In the genomic region with DNA sequence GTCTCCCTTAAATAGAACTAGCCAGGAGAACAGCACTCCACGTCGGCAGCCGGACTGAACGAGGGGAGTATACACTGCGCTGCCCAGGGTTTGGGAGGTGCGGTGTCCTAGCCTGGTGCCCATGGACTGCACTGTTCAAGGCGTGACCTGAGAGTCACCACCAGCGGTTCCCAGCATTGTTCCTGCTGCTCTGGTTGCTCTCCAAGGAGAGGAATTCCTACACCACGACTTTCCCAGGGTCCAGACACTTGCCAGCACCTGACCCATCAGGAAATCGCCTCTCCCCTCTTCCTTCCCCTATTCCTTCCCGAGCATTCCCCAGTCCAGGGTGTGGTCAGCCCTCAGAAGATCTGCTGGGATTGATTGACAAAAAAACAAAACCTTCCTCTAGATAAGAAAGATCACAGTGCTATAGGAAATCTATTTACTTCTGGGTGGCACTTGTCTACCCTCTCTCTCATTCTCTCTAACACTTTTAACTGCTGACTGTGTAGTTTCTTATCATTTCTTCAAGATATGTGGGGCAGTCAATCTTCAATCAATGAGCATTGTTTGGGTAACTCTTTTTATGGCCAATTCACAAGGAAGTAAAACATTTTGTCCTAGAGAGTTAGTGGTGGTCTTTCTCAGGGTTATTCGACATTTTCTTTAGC, we compare ENCODE assay signal across 15 cellular contexts.
DNase-seq lines count a peak whose midpoint lies in the region; ATAC-seq, FAIRE-seq and TF ChIP-seq lines count a peak whose summit lies in the region.
"Had no signal": no experiment of that assay in that cellular context is flagged by ENCODE, and none has a peak within 500 bp of the region (broad histone marks: within the 10 kb centered on the region; RNA-seq: fewer than 3 reads in every experiment).

No MANE protein-coding gene starts in this region.

- no peaks in the 10 kb centered on the region for H4K20me1 ChIP-seq in hepatocyte (ENCODE audit: insufficient read depth, poor library complexity, severe bottlenecking)

- no peak overlapping the region for H3K27ac Mint-ChIP-seq in chondrocyte (ENCODE audit: unreplicated experiment)
- H3K27ac Mint-ChIP-seq: T-helper 17 cell had no signal

- TF ChIP-seq CTCF in chondrocyte (IDR thresholded peaks at IDR 0.05) (no peak), kidney (IDR thresholded peaks at IDR 0.05; ENCODE audit: borderline replicate concordance, extremely low read depth, insufficient read depth) (no peak), gastrocnemius medialis (IDR thresholded peaks at IDR 0.05 in 4 of 5, conservative IDR thresholded peaks at IDR 0.05 in 1 of 5) (no peak), hepatocyte (IDR thresholded peaks at IDR 0.05; ENCODE audit: poor library complexity) (no peak)

- in situ Hi-C loops in gastrocnemius medialis (cut with MboI; ENCODE audit: low sequenced_read_pairs in 4 of 4): loop anchor here in 3 of 4 donors (5.0 to 25.0 kb wide), 6 partner anchors 268 to 682 kb away; partner anchors contain the start of gene PLK2 (in 1 of the 3)

- no peak overlapping the region for H3K9ac ChIP-seq in kidney (ENCODE audit: low read length in 2 of 2)

- no peak overlapping the region for H3K27ac ChIP-seq in kidney (ENCODE audit: low read depth in 2 of 2, low read length in 2 of 2)
- H3K27ac ChIP-seq in gastrocnemius medialis: peak overlapping the region; percentile 14 to 47 (median 28)
- no peak overlapping the region for H3K27ac ChIP-seq in hepatocyte

- TF ChIP-seq POLR2A in gastrocnemius medialis (IDR thresholded peaks at IDR 0.05): no peak

- DNase-seq in HT1080 (ENCODE audit: low read depth): peak; percentile 63
- peak; percentile 66 for DNase-seq in chondrocyte (ENCODE audit: low spot score)
- DNase-seq in kidney: peak; percentile 50
- no peak for DNase-seq in gastrocnemius medialis
- no peak for DNase-seq in NOMO-1 treated with DMSO at 0.1 percent for 48 hours (lab: John Stamatoyannopoulos, UW; ENCODE audit: unreplicated experiment)
- DNase-seq in activated naive CD4-positive, alpha-beta T cell treated with Interleukin-2 at 50 U/mL for 16 hours: no peak
- no peak for DNase-seq in hepatocyte (ENCODE audit: low spot score)
- DNase-seq: activated CD4-positive, alpha-beta T cell treated with anti-CD3 and anti-CD28 coated beads, Interleukin-2, amount 50 U/mL, for 1 hour; activated effector memory CD4-positive, alpha-beta T cell treated with Interleukin-2 at 50 U/mL for 16 hours; C1 segment of cervical spinal cord; OCI-M1; T-helper 17 cell had no signal

- intact Hi-C loops in kidney (cut with DNase I): no loop called here
- intact Hi-C loops in gastrocnemius medialis (cut with DNase I; ENCODE audit: low total_unique reads): no loop called here

- no peaks in the 10 kb centered on the region for H3K79me2 ChIP-seq in hepatocyte

- H3K9me2 ChIP-seq in hepatocyte (replicated peaks; ENCODE audit: insufficient read depth): no peaks in the 10 kb centered on the region

- H3K4me1 Mint-ChIP-seq in chondrocyte (ENCODE audit: low read depth): peaks cover 40% of the 10 kb centered on the region

- ATAC-seq in gastrocnemius medialis: no peak
- ATAC-seq in HG03469 (IDR thresholded peaks at IDR 0.05; ENCODE audit: unreplicated experiment): no peak
- ATAC-seq: T-helper 17 cell had no signal

- no peak for FAIRE-seq in kidney (lab: Jason Lieb, UNC)
- FAIRE-seq: bronchial epithelial cell, GM18507 had no signal

- no peaks in the 10 kb centered on the region for H3K27me3 Mint-ChIP-seq in chondrocyte (ENCODE audit: low read depth)

- H3K4me3 ChIP-seq in kidney (ENCODE audit: low read length in 2 of 2) (no peak overlapping the region), gastrocnemius medialis (no peak overlapping the region), hepatocyte (no peak overlapping the region)

- 79% methylated on average over 12 of the region's 12 CpGs for WGBS in hepatocyte (ENCODE audit: low lambda C conversion rate, missing lambda C conversion rate)

- H2AFZ ChIP-seq in hepatocyte: no peak overlapping the region

- H3K4me1 ChIP-seq in kidney (ENCODE audit: control insufficient read depth in 1 of 2, insufficient read depth in 1 of 2, low read depth in 1 of 2, low read length in 2 of 2) (no peaks in the 10 kb centered on the region), gastrocnemius medialis (peaks cover 11 to 19% of the 10 kb centered on the region in 2 donors), hepatocyte (ENCODE audit: insufficient read depth) (peaks cover 39% of the 10 kb centered on the region)

- H3K9me3 ChIP-seq in kidney (ENCODE audit: control insufficient read depth in 1 of 2, low read length in 2 of 2) (no peaks in the 10 kb centered on the region), gastrocnemius medialis (no peaks in the 10 kb centered on the region), hepatocyte (ENCODE audit: low read depth) (no peaks in the 10 kb centered on the region)

- no peak overlapping the region for H3K4me2 ChIP-seq in hepatocyte

- H3K27me3 ChIP-seq in gastrocnemius medialis (no peaks in the 10 kb centered on the region), hepatocyte (no peaks in the 10 kb centered on the region)

- no peaks in the 10 kb centered on the region for H3K36me3 Mint-ChIP-seq in chondrocyte (ENCODE audit: low read depth)

- H3K4me3 Mint-ChIP-seq in chondrocyte (ENCODE audit: unreplicated experiment): no peak overlapping the region
- H3K4me3 Mint-ChIP-seq: T-helper 17 cell had no signal

- no peaks in the 10 kb centered on the region for H3K9me3 Mint-ChIP-seq in chondrocyte (ENCODE audit: low read depth)

- H3K36me3 ChIP-seq in kidney (ENCODE audit: control insufficient read depth in 1 of 2, insufficient read depth in 2 of 2, low read length in 2 of 2): no peaks in the 10 kb centered on the region
- no peaks in the 10 kb centered on the region for H3K36me3 ChIP-seq in gastrocnemius medialis
- H3K36me3 ChIP-seq in hepatocyte (replicated peaks; ENCODE audit: insufficient read depth, low read depth): no peaks in the 10 kb centered on the region

Comparison
In these comparisons a context has a peak if more than half of its experiments do, and no peak if none do; other contexts are left out.
1. DNase-seq: peak in HT1080 (single experiment), chondrocyte (single experiment) and kidney (single experiment); none in gastrocnemius medialis (0 of 2), NOMO-1 treated with DMSO at 0.1 percent for 48 hours (single experiment), activated naive CD4-positive, alpha-beta T cell treated with Interleukin-2 at 50 U/mL for 16 hours (single experiment) and hepatocyte (single experiment).
2. H3K27ac ChIP-seq: peak in gastrocnemius medialis (4 of 4); none in kidney (0 of 2) and hepatocyte (single experiment).